ENCODE assay signal across 8 cellular contexts in genomic region chr12:123237646-123238329, GRCh38. TPM values are rescaled to one million over a fixed set of nuclear protein-coding genes. Genes with fewer than 3 reads are reported as not detected.
A peak's percentile ranks its signal among the peaks of the same experiment; 100 is the strongest.
DNase-seq lines count a peak whose midpoint lies in the region; TF ChIP-seq lines count a peak whose summit lies in the region.

No MANE protein-coding gene starts in this region.

- intact Hi-C loops in lower leg skin (cut with DNase I; ENCODE audit: low total_unique reads), result no loop called here

- no peak overlapping the region for H3K4me3 ChIP-seq in lower leg skin (ENCODE audit: low read depth, poor library complexity, severe bottlenecking)

- TF ChIP-seq CTCF in lower leg skin (IDR thresholded peaks at IDR 0.05), result no peak

- no peak for TF ChIP-seq POLR2A in lower leg skin (IDR thresholded peaks at IDR 0.05)

- DNase-seq in DMS 273 (lab: John Stamatoyannopoulos, UW; ENCODE audit: unreplicated experiment) (peak; percentile 64), DMS 273 treated with DMSO at 0.1 percent for 48 hours (lab: John Stamatoyannopoulos, UW) (no peak), NCI-H2029 treated with DMSO at 0.1 percent for 48 hours (lab: John Stamatoyannopoulos, UW) (peak; percentile 97), cerebellum (ENCODE audit: low spot score) (peak; percentile 43), lower leg skin (ENCODE audit: low spot score in 2 of 2) (peak; percentile 69 to 92), NCI-H524 treated with DMSO at 0.1 percent for 48 hours (lab: John Stamatoyannopoulos, UW) (no peak)
- peak; percentile 71 for DNase-seq in activated CD4-positive, CD25-positive, alpha-beta regulatory T cell treated with anti-CD3 and anti-CD28 coated beads, Interleukin-2, amount 50 U/mL, for 16 hours (ENCODE audit: low read depth, low spot score)
- DNase-seq in stimulated activated CD8-positive, alpha-beta memory T cell treated with anti-CD3 and anti-CD28 coated beads, Interleukin-12 subunit alpha, Interleukin-12 subunit beta, amount 100 ng/mL, for 1 hour (ENCODE audit: low read depth), result peak; percentile 69

- WGBS in lower leg skin, 2 donors, result 54 to 59% methylated on average over 6 of the region's 6 CpGs

RNA-seq across cellular contexts. Expression of gene MTRFR, which starts 4.6 kb away (rescaled TPM):
- 13.0 TPM for total RNA-seq in cerebellum
- 10 to 100 TPM in 3 of 4 donors, 1 to 10 TPM in 1; 9.8 to 27.0 (median 11.8) TPM for total RNA-seq in lower leg skin

RNA-seq across cellular contexts. Expression of gene MPHOSPH9, which starts 4.8 kb away (rescaled TPM):
- total RNA-seq in cerebellum (95.9 TPM), lower leg skin (10 to 100 TPM in 1 of 4 donors, 1 to 10 TPM in 3; 3.5 to 16.8 (median 9.8) TPM)

RNA-seq across cellular contexts. Expression of gene CDK2AP1, which starts 33.9 kb away (rescaled TPM):
- 84.7 TPM for total RNA-seq in cerebellum
- 10 to 100 TPM; 35.3 to 85.6 (median 56.3) TPM for total RNA-seq in lower leg skin

Comparison
In these comparisons a context has a peak if more than half of its experiments do, and no peak if none do; other contexts are left out.
1. DNase-seq: peak in DMS 273 (single experiment), NCI-H2029 treated with DMSO at 0.1 percent for 48 hours (single experiment), activated CD4-positive, CD25-positive, alpha-beta regulatory T cell treated with anti-CD3 and anti-CD28 coated beads, Interleukin-2, amount 50 U/mL, for 16 hours (single experiment), cerebellum (single experiment), lower leg skin (2 of 2) and stimulated activated CD8-positive, alpha-beta memory T cell treated with anti-CD3 and anti-CD28 coated beads, Interleukin-12 subunit alpha, Interleukin-12 subunit beta, amount 100 ng/mL, for 1 hour (single experiment); none in DMS 273 treated with DMSO at 0.1 percent for 48 hours (single experiment) and NCI-H524 treated with DMSO at 0.1 percent for 48 hours (single experiment).